1 cellular context compared by ENCODE assay signal in the genomic region with DNA sequence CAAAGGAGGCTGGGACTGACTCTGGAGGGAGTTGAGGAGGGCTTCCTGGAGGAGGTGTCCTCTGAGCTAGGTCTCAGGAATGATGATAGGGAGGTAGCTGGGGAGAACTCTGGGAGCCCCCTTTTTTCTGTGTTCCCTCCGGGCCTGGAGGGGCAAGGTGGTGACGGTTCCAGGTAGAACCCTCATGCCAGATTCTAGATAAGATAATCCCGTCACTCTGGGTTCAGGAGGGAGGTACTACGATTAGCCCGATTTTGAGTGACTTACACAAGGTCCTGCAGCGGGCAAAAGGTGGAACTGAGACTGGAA.
TF ChIP-seq lines count a peak whose summit lies in the region.

No MANE protein-coding gene starts in this region.

TF ChIP-seq in GM12878, 131 proteins besides CTCF, POLR2A, EP300 and RAD21:
- no peak for TF ChIP-seq PML (IDR thresholded peaks at IDR 0.05; ENCODE audit: low read length)
- 0 out of 2 replicates have a peak, but pooled peaks have one; percentile 4 for TF ChIP-seq FOXM1 (IDR thresholded peaks at IDR 0.05; ENCODE audit: low read depth, low read length)
- TF ChIP-seq LARP7 (IDR thresholded peaks at IDR 0.05): no peak
- no peak for TF ChIP-seq PAX8 (IDR thresholded peaks at IDR 0.05)
